8 cellular contexts compared by ENCODE assay signal in genomic region chr4:119453286-119453685, GRCh38.
DNase-seq lines count a peak whose midpoint lies in the region; ATAC-seq and TF ChIP-seq lines count a peak whose summit lies in the region.
"Not testable (repeated sequence)": the region's sequence is repeated elsewhere in the genome, so short reads cannot be mapped to it uniquely, and the experiment has no call there.

No MANE protein-coding gene starts in this region.

- not testable (repeated sequence) for H3K36me3 ChIP-seq in CD4-positive, alpha-beta memory T cell (ENCODE audit: insufficient read depth, low read length); Karpas-422 (ENCODE audit: insufficient read depth, low read length); left ventricle myocardium inferior; naive thymus-derived CD4-positive, alpha-beta T cell (ENCODE audit: control insufficient read depth in 2 of 3, insufficient read depth in 3 of 3, low read length in 3 of 3)

- H3K27me3 Mint-ChIP-seq in CD4-positive, alpha-beta memory T cell; activated CD4-positive, alpha-beta T cell treated with anti-CD3 and anti-CD28 coated beads for 36 hours; activated T-cell treated with anti-CD3 and anti-CD28 coated beads, Interleukin-2, amount 50 U/mL, for 24 hours; activated naive CD8-positive, alpha-beta T cell treated with anti-CD3 and anti-CD28 coated beads, Interleukin-2, amount 10 ng/mL, durations not matched to agents 7 days and 5 days; naive thymus-derived CD4-positive, alpha-beta T cell; stimulated activated naive CD8-positive, alpha-beta T cell treated with anti-CD3 and anti-CD28 coated beads, Interleukin-15, Interleukin-2, amounts not matched to agents 100 ng/mL and 50 ng/mL, for 24 hours: not testable (repeated sequence)

- ATAC-seq in activated CD4-positive, alpha-beta T cell treated with anti-CD3 and anti-CD28 coated beads for 36 hours; activated naive CD8-positive, alpha-beta T cell treated with anti-CD3 and anti-CD28 coated beads, Interleukin-2, amount 10 ng/mL, durations not matched to agents 7 days and 5 days (ENCODE audit: low read depth); naive thymus-derived CD4-positive, alpha-beta T cell: not testable (repeated sequence)

- not testable (repeated sequence) for TF ChIP-seq CTCF in left ventricle myocardium inferior (IDR thresholded peaks at IDR 0.05; ENCODE audit: borderline replicate concordance)

- intact Hi-C loops in CD4-positive, alpha-beta memory T cell (cut with micrococcal nuclease): loop anchor here (10.0 kb wide), 2 partner anchors 238 to 618 kb away; partner anchors contain the start of genes SEC24D and USP53
- intact Hi-C loops in activated CD4-positive, alpha-beta T cell treated with anti-CD3 and anti-CD28 coated beads for 36 hours (cut with DNase I, micrococcal nuclease): loop anchor here in 1 of 2 experiments (5.0 kb wide), 2 partner anchors 861 to 1176 kb away; no protein-coding TSS in a partner anchor
- intact Hi-C loops in left ventricle myocardium inferior (cut with micrococcal nuclease): not testable (repeated sequence)
- intact Hi-C loops in naive thymus-derived CD4-positive, alpha-beta T cell (cut with micrococcal nuclease): loop anchor here (5.0 to 10.0 kb wide), 4 partner anchors 78 to 1176 kb away; partner anchors contain the start of gene SEC24D (in 1 of the 2)

- CTCF ChIA-PET in CD4-positive, alpha-beta memory T cell (lab: Charles Lee; ENCODE audit: partially characterized antibody); activated CD4-positive, alpha-beta T cell treated with anti-CD3 and anti-CD28 coated beads for 36 hours (lab: Charles Lee); naive thymus-derived CD4-positive, alpha-beta T cell (lab: Charles Lee): not testable (repeated sequence)

- DNase-seq in CD4-positive, alpha-beta memory T cell; Karpas-422; activated CD4-positive, alpha-beta T cell treated with anti-CD3 and anti-CD28 coated beads for 36 hours; activated T-cell treated with anti-CD3 and anti-CD28 coated beads, Interleukin-2, amount 50 U/mL, for 24 hours; activated naive CD8-positive, alpha-beta T cell treated with anti-CD3 and anti-CD28 coated beads, Interleukin-2, amount 10 ng/mL, durations not matched to agents 7 days and 5 days; left ventricle myocardium inferior; naive thymus-derived CD4-positive, alpha-beta T cell: not testable (repeated sequence)

- not testable (repeated sequence) for H3K9me3 Mint-ChIP-seq in CD4-positive, alpha-beta memory T cell; activated CD4-positive, alpha-beta T cell treated with anti-CD3 and anti-CD28 coated beads for 36 hours (ENCODE audit: low read depth); activated T-cell treated with anti-CD3 and anti-CD28 coated beads, Interleukin-2, amount 50 U/mL, for 24 hours; activated naive CD8-positive, alpha-beta T cell treated with anti-CD3 and anti-CD28 coated beads, Interleukin-2, amount 10 ng/mL, durations not matched to agents 7 days and 5 days; naive thymus-derived CD4-positive, alpha-beta T cell; stimulated activated naive CD8-positive, alpha-beta T cell treated with anti-CD3 and anti-CD28 coated beads, Interleukin-15, Interleukin-2, amounts not matched to agents 100 ng/mL and 50 ng/mL, for 24 hours

- H3K27me3 ChIP-seq in CD4-positive, alpha-beta memory T cell (ENCODE audit: insufficient read depth, low read length); Karpas-422 (ENCODE audit: low read length); left ventricle myocardium inferior (ENCODE audit: low read depth); naive thymus-derived CD4-positive, alpha-beta T cell (ENCODE audit: control insufficient read depth in 2 of 2, insufficient read depth in 2 of 2, low read length in 2 of 2): not testable (repeated sequence)

- not testable (repeated sequence) for H3K9ac ChIP-seq in Karpas-422 (ENCODE audit: low read length)

- peaks cover 4 to 13% (median 5%) of the 10 kb centered on the region in 4 donors for H3K4me1 Mint-ChIP-seq in CD4-positive, alpha-beta memory T cell
- H3K4me1 Mint-ChIP-seq in activated CD4-positive, alpha-beta T cell treated with anti-CD3 and anti-CD28 coated beads for 36 hours; activated naive CD8-positive, alpha-beta T cell treated with anti-CD3 and anti-CD28 coated beads, Interleukin-2, amount 10 ng/mL, durations not matched to agents 7 days and 5 days: not testable (repeated sequence)
- H3K4me1 Mint-ChIP-seq in activated T-cell treated with anti-CD3 and anti-CD28 coated beads, Interleukin-2, amount 50 U/mL, for 24 hours (ENCODE audit: low read depth): peaks cover 17% of the 10 kb centered on the region
- H3K4me1 Mint-ChIP-seq in naive thymus-derived CD4-positive, alpha-beta T cell: peaks cover 0 to 13% (median 9%) of the 10 kb centered on the region in 7 donors
- peaks cover 13% of the 10 kb centered on the region for H3K4me1 Mint-ChIP-seq in stimulated activated naive CD8-positive, alpha-beta T cell treated with anti-CD3 and anti-CD28 coated beads, Interleukin-15, Interleukin-2, amounts not matched to agents 100 ng/mL and 50 ng/mL, for 24 hours (ENCODE audit: low read depth)

- H3K27ac Mint-ChIP-seq in CD4-positive, alpha-beta memory T cell: peak overlapping the region in 5 of 7 donors; percentile 47 to 100 (median 87)
- peak overlapping the region; percentile 67 for H3K27ac Mint-ChIP-seq in activated CD4-positive, alpha-beta T cell treated with anti-CD3 and anti-CD28 coated beads for 36 hours
- H3K27ac Mint-ChIP-seq in activated T-cell treated with anti-CD3 and anti-CD28 coated beads, Interleukin-2, amount 50 U/mL, for 24 hours: peak overlapping the region; percentile 82
- peak overlapping the region; percentile 73 for H3K27ac Mint-ChIP-seq in activated naive CD8-positive, alpha-beta T cell treated with anti-CD3 and anti-CD28 coated beads, Interleukin-2, amount 10 ng/mL, durations not matched to agents 7 days and 5 days
- H3K27ac Mint-ChIP-seq in naive thymus-derived CD4-positive, alpha-beta T cell: peak overlapping the region in 6 of 9 donors; percentile 51 to 89 (median 80)
- H3K27ac Mint-ChIP-seq in stimulated activated naive CD8-positive, alpha-beta T cell treated with anti-CD3 and anti-CD28 coated beads, Interleukin-15, Interleukin-2, amounts not matched to agents 100 ng/mL and 50 ng/mL, for 24 hours: not testable (repeated sequence)

- H3K9me2 ChIP-seq in Karpas-422 (replicated peaks; ENCODE audit: insufficient read depth, low read length): not testable (repeated sequence)

- H4K20me1 ChIP-seq in Karpas-422 (ENCODE audit: insufficient read depth, low read depth, low read length): not testable (repeated sequence)

- H3K9me3 ChIP-seq in CD4-positive, alpha-beta memory T cell (ENCODE audit: control insufficient read depth in 1 of 2, low read length in 2 of 2); Karpas-422 (ENCODE audit: low read length); left ventricle myocardium inferior (replicated peaks); naive thymus-derived CD4-positive, alpha-beta T cell (ENCODE audit: control insufficient read depth in 2 of 3, low read length in 3 of 3): not testable (repeated sequence)

- H3K4me2 ChIP-seq in Karpas-422 (ENCODE audit: low read depth, low read length, poor library complexity, severe bottlenecking): peak overlapping the region; percentile 56

- H3K79me2 ChIP-seq in Karpas-422 (ENCODE audit: low read length): peaks cover 21% of the 10 kb centered on the region

- not testable (repeated sequence) for H3K4me3 ChIP-seq in CD4-positive, alpha-beta memory T cell (ENCODE audit: low read length in 2 of 2); naive thymus-derived CD4-positive, alpha-beta T cell (ENCODE audit: low read length)
- H3K4me3 ChIP-seq in Karpas-422 (ENCODE audit: low read length) (peak overlapping the region; percentile 76; the same call in 1 of the 2 replicates), left ventricle myocardium inferior (peak overlapping the region; percentile 90)

- POLR2A ChIA-PET in CD4-positive, alpha-beta memory T cell (lab: Charles Lee; ENCODE audit: partially characterized antibody): interaction anchor here (2.2 kb wide), 1 partner anchor 154 kb away, joined by 25 read pairs; a partner anchor contains a TSS
- POLR2A ChIA-PET in activated CD4-positive, alpha-beta T cell treated with anti-CD3 and anti-CD28 coated beads for 36 hours (lab: Charles Lee); activated naive CD8-positive, alpha-beta T cell treated with anti-CD3 and anti-CD28 coated beads, Interleukin-2, amount 10 ng/mL, durations not matched to agents 7 days and 5 days (lab: Charles Lee): not testable (repeated sequence)
- POLR2A ChIA-PET in naive thymus-derived CD4-positive, alpha-beta T cell (lab: Charles Lee): interaction anchor here (1.8 kb wide), 1 partner anchor 82 kb away, joined by 6 read pairs; no protein-coding TSS in a partner anchor

- H3K27ac ChIP-seq in CD4-positive, alpha-beta memory T cell (ENCODE audit: low read depth, low read length); Karpas-422 (ENCODE audit: low read length); left ventricle myocardium inferior (replicated peaks); naive thymus-derived CD4-positive, alpha-beta T cell (ENCODE audit: low read depth, low read length): not testable (repeated sequence)

- not testable (repeated sequence) for H2AFZ ChIP-seq in Karpas-422 (ENCODE audit: low read length)

- H3K4me1 ChIP-seq in CD4-positive, alpha-beta memory T cell (ENCODE audit: insufficient read depth, low read length); Karpas-422 (ENCODE audit: low read length); naive thymus-derived CD4-positive, alpha-beta T cell (ENCODE audit: control insufficient read depth in 2 of 2, insufficient read depth in 2 of 2, low read length in 2 of 2): not testable (repeated sequence)
- H3K4me1 ChIP-seq in left ventricle myocardium inferior: peaks cover 18% of the 10 kb centered on the region

- H3K36me3 Mint-ChIP-seq in CD4-positive, alpha-beta memory T cell: peaks cover 0 to 12% of the 10 kb centered on the region in 2 donors
- not testable (repeated sequence) for H3K36me3 Mint-ChIP-seq in activated CD4-positive, alpha-beta T cell treated with anti-CD3 and anti-CD28 coated beads for 36 hours (ENCODE audit: low read depth); activated naive CD8-positive, alpha-beta T cell treated with anti-CD3 and anti-CD28 coated beads, Interleukin-2, amount 10 ng/mL, durations not matched to agents 7 days and 5 days; naive thymus-derived CD4-positive, alpha-beta T cell; stimulated activated naive CD8-positive, alpha-beta T cell treated with anti-CD3 and anti-CD28 coated beads, Interleukin-15, Interleukin-2, amounts not matched to agents 100 ng/mL and 50 ng/mL, for 24 hours (ENCODE audit: low read depth)
- peaks cover 12% of the 10 kb centered on the region for H3K36me3 Mint-ChIP-seq in activated T-cell treated with anti-CD3 and anti-CD28 coated beads, Interleukin-2, amount 50 U/mL, for 24 hours (ENCODE audit: low read depth)

- H3K4me3 Mint-ChIP-seq in CD4-positive, alpha-beta memory T cell: peak overlapping the region in 5 of 8 donors; percentile 39 to 64 (median 49)
- H3K4me3 Mint-ChIP-seq in activated CD4-positive, alpha-beta T cell treated with anti-CD3 and anti-CD28 coated beads for 36 hours: not testable (repeated sequence)
- H3K4me3 Mint-ChIP-seq in activated T-cell treated with anti-CD3 and anti-CD28 coated beads, Interleukin-2, amount 50 U/mL, for 24 hours: peak overlapping the region; percentile 90
- peak overlapping the region; percentile 53 for H3K4me3 Mint-ChIP-seq in activated naive CD8-positive, alpha-beta T cell treated with anti-CD3 and anti-CD28 coated beads, Interleukin-2, amount 10 ng/mL, durations not matched to agents 7 days and 5 days
- H3K4me3 Mint-ChIP-seq in naive thymus-derived CD4-positive, alpha-beta T cell: peak overlapping the region in 5 of 10 donors; percentile 26 to 61 (median 47)
- H3K4me3 Mint-ChIP-seq in stimulated activated naive CD8-positive, alpha-beta T cell treated with anti-CD3 and anti-CD28 coated beads, Interleukin-15, Interleukin-2, amounts not matched to agents 100 ng/mL and 50 ng/mL, for 24 hours: peak overlapping the region; percentile 47
